Comparison of ENCODE assay signal across 9 cellular contexts in genomic region chr17:60970741-60971140, GRCh38.
"Had no signal": no experiment of that assay in that cellular context is flagged by ENCODE, and none has a peak within 500 bp of the region (broad histone marks: within the 10 kb centered on the region; RNA-seq: fewer than 3 reads in every experiment).

No MANE protein-coding gene starts in this region.

- FAIRE-seq: HTR-8/SVneo, K562 had no signal

- H3K4me3 Mint-ChIP-seq: H9, HFFc6 had no signal

- H3K27ac ChIP-seq: GM23248 had no signal

- H2AFZ ChIP-seq: GM23248 had no signal

- H3K9ac ChIP-seq: GM23248 had no signal

- H3K27ac Mint-ChIP-seq: H9, HFFc6 had no signal

- ATAC-seq: K562 had no signal

- DNase-seq: GM23248, GOT3, H9, HCEC 1CT, HFFc6, Kasumi-1, KG1 had no signal

- H3K4me3 ChIP-seq: GM23248, K562 had no signal
